In the genomic region with DNA sequence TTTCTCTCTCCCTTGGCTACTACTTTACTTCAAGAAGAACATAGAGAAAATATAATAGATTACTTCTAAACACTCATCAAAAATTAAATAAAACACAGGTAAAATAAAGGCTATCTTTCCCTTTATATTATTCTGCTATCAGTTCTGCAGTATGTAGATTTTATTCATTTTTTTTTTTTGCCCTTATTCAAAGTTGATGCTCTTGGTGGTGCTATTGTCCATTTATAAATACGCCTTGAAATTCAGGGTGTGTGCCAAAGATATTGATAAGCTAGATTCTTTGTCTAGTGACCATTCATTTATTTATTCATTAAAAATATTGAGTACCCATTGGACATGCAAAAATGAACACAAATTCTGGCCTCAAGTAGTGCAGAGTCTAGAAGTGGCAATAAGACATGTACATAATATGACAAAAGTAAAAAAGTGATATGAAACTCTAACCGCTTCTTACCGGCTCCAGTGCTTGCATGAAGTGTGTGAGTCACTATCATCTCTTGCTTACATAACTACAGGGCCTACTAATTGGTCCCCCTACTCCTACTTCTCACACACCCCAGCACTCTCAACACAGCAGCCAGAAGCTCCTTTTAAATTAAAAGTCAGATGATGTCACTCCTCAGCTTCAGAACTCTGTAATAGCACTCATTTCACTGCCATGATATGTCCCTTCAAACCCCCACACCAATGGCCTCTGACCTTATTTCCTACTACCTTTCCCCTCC, we compare ENCODE assay signal across 1 cellular context.
A peak's percentile ranks its signal among the peaks of the same experiment; 100 is the strongest.
TF ChIP-seq lines count a peak whose summit lies in the region.

No MANE protein-coding gene starts in this region.

TF ChIP-seq in GM12878, 131 proteins besides CTCF, POLR2A, EP300 and RAD21 (continued from another document):
- TF ChIP-seq, protein P1, sequence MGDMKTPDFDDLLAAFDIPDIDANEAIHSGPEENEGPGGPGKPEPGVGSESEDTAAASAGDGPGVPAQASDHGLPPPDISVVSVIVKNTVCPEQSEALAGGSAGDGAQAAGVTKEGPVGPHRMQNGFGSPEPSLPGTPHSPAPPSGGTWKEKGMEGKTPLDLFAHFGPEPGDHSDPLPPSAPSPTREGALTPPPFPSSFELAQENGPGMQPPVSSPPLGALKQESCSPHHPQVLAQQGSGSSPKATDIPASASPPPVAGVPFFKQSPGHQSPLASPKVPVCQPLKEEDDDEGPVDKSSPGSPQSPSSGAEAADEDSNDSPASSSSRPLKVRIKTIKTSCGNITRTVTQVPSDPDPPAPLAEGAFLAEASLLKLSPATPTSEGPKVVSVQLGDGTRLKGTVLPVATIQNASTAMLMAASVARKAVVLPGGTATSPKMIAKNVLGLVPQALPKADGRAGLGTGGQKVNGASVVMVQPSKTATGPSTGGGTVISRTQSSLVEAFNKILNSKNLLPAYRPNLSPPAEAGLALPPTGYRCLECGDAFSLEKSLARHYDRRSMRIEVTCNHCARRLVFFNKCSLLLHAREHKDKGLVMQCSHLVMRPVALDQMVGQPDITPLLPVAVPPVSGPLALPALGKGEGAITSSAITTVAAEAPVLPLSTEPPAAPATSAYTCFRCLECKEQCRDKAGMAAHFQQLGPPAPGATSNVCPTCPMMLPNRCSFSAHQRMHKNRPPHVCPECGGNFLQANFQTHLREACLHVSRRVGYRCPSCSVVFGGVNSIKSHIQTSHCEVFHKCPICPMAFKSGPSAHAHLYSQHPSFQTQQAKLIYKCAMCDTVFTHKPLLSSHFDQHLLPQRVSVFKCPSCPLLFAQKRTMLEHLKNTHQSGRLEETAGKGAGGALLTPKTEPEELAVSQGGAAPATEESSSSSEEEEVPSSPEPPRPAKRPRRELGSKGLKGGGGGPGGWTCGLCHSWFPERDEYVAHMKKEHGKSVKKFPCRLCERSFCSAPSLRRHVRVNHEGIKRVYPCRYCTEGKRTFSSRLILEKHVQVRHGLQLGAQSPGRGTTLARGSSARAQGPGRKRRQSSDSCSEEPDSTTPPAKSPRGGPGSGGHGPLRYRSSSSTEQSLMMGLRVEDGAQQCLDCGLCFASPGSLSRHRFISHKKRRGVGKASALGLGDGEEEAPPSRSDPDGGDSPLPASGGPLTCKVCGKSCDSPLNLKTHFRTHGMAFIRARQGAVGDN (IDR thresholded peaks at IDR 0.05), result no peak
- TF ChIP-seq JUND (IDR thresholded peaks at IDR 0.05; ENCODE audit: low read depth, low read length) (peak; percentile 39; the same call in 1 of the 2 replicates), NR2F1 (conservative IDR thresholded peaks at IDR 0.05) (0 out of 2 replicates have a peak, but pooled peaks have one; percentile 29), NFIC (IDR thresholded peaks at IDR 0.05; ENCODE audit: low read depth, low read length) (0 out of 2 replicates have a peak, but pooled peaks have one; percentile 24), ATF7 (IDR thresholded peaks at IDR 0.05; ENCODE audit: low read depth) (peak; percentile 98), BCL11A (IDR thresholded peaks at IDR 0.05; ENCODE audit: low read depth, low read length) (peak; percentile 79), NBN (IDR thresholded peaks at IDR 0.05) (0 out of 2 replicates have a peak, but pooled peaks have one; percentile 33), BHLHE40 (IDR thresholded peaks at IDR 0.05; ENCODE audit: borderline replicate concordance in 1 of 2, low read depth in 2 of 2, low read length in 1 of 2) (peak in 1 of 2 experiments; percentile 24; a peak in 1 of 4 replicates), HDGF (IDR thresholded peaks at IDR 0.05) (no peak), ZNF384 (IDR thresholded peaks at IDR 0.05; ENCODE audit: borderline replicate concordance, low read depth, low read length) (no peak)
TF ChIP-seq in GM12878: peak in this region for 16.
